22 cellular contexts compared by ENCODE assay signal in the genomic region with DNA sequence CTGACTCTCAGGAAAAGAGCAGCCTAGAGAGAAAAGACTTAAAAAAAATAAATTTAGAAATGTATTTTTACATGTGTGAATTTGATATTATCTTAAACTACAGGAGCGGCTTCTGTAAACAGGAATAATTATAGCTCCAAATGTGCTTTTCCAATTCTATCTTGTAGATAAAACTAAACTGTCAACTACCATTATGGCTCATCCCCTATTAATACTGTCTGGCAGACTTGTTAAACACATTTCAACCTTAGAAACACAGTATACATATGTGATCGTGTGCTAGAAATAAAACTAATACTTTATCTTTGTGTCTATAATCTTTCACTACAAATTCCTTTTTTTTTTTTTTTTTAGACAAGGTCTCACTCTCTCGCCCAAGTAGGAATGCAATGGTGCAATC.
DNase-seq lines count a peak whose midpoint lies in the region; ATAC-seq, FAIRE-seq and TF ChIP-seq lines count a peak whose summit lies in the region.
"Had no signal": no experiment of that assay in that cellular context is flagged by ENCODE, and none has a peak within 500 bp of the region (broad histone marks: within the 10 kb centered on the region; RNA-seq: fewer than 3 reads in every experiment).

No MANE protein-coding gene starts in this region.

- DNase-seq in SK-N-SH (no peak), K562 (ENCODE audit: extremely low read depth in 1 of 4, low spot score in 3 of 4) (no peak), thoracic aorta (ENCODE audit: low spot score) (no peak), germinal center (ENCODE audit: low spot score) (no peak)
- DNase-seq: AML-193; Caco-2; Calu3; CD4-positive, alpha-beta T cell; CD8-positive, alpha-beta T cell; DMS79 treated with DMSO at 0.1 percent for 48 hours; GF-D8 had no signal

- H3K9me1 ChIP-seq in K562 (ENCODE audit: control insufficient read depth, insufficient read depth, low read length): no peaks in the 10 kb centered on the region

- H3K4me1 ChIP-seq in SK-N-SH (ENCODE audit: control insufficient read depth in 1 of 2, insufficient read depth in 2 of 2, low read depth in 1 of 2, low read length in 1 of 2): peaks cover 19 to 20% of the 10 kb centered on the region in 2 experiments; a peak in 3 of 4 replicates
- peaks cover 7 to 25% of the 10 kb centered on the region in 2 experiments for H3K4me1 ChIP-seq in K562 (replicated peaks in 1 of 2; ENCODE audit: control insufficient read depth in 2 of 2, insufficient read depth in 2 of 2, low read length in 2 of 2)
- peaks cover 21 to 41% of the 10 kb centered on the region in 2 donors for H3K4me1 ChIP-seq in thoracic aorta (ENCODE audit: control insufficient read depth in 1 of 2, low read depth in 2 of 2)

- in situ Hi-C loops in K562 (cut with MboI): no loop called here

- TF ChIP-seq RAD21 in SK-N-SH (IDR thresholded peaks at IDR 0.05; ENCODE audit: low read length) (no peak), K562 (CRISPR knock-in tag; conservative IDR thresholded peaks at IDR 0.05 in 1 of 2, IDR thresholded peaks at IDR 0.05 in 1 of 2) (no peak)

- no peak overlapping the region for H3K4me3 Mint-ChIP-seq in nephron
- H3K4me3 Mint-ChIP-seq: B cell; CD4-positive, alpha-beta T cell; CD8-positive, alpha-beta T cell had no signal

- H3K27ac ChIP-seq in SK-N-SH (ENCODE audit: low read depth in 2 of 2, low read length in 1 of 2): peak overlapping the region in 1 of 2 experiments; percentile 51; a peak in 2 of 4 replicates
- peak overlapping the region; percentile 2; the same call in 1 of the 3 replicates for H3K27ac ChIP-seq in K562 (ENCODE audit: extremely low read depth, low read depth, low read length)
- H3K27ac ChIP-seq in thoracic aorta: peak overlapping the region; percentile 63 to 78
- H3K27ac ChIP-seq: 22Rv1, A549, C4-2B had no signal

- H3K36me3 ChIP-seq in SK-N-SH (replicated peaks in 1 of 2; ENCODE audit: control insufficient read depth in 1 of 2, insufficient read depth in 2 of 2, low read length in 1 of 2): peaks cover 11 to 15% of the 10 kb centered on the region in 2 experiments
- peaks cover 35% of the 10 kb centered on the region for H3K36me3 ChIP-seq in K562 (ENCODE audit: control insufficient read depth, insufficient read depth, low read length)
- no peaks in the 10 kb centered on the region for H3K36me3 ChIP-seq in thoracic aorta

- H3K9me2 ChIP-seq in SK-N-SH: no peaks in the 10 kb centered on the region

- POLR2A ChIA-PET in SK-N-SH (lab: Yijun Ruan, JAX) (interaction anchor here (0.5 kb wide), 1 partner anchor 13 kb away, joined by 3 read pairs; no protein-coding TSS in a partner anchor), K562 (lab: Yijun Ruan, JAX) (no interaction called here)

- no peak for FAIRE-seq in K562 (lab: Jason Lieb, UNC)
- FAIRE-seq: A549, D721Med, G401.6, GM12891 had no signal

- H4K20me1 ChIP-seq in SK-N-SH (ENCODE audit: insufficient read depth) (no peaks in the 10 kb centered on the region), K562 (replicated peaks; ENCODE audit: control insufficient read depth, insufficient read depth, low read length) (no peaks in the 10 kb centered on the region)
- H4K20me1 ChIP-seq: BLaER1 treated with 17β-estradiol and CSF1 and Interleukin-3, amounts not matched to agents 10 nM and 100 nM had no signal

- no peak for TF ChIP-seq POLR2A in K562 (conservative IDR thresholded peaks at IDR 0.05)

- no peak for TF ChIP-seq CTCF in SK-N-SH (IDR thresholded peaks at IDR 0.05)
- TF ChIP-seq CTCF in K562 (IDR thresholded peaks at IDR 0.05 in 2 of 3, conservative IDR thresholded peaks at IDR 0.05 in 1 of 3; ENCODE audit: insufficient read depth in 2 of 3, low read depth in 1 of 3, low read length in 3 of 3): no peak
- TF ChIP-seq CTCF in nephron (IDR thresholded peaks at IDR 0.05; ENCODE audit: unreplicated experiment in 3 of 3): no peak
- no peak for TF ChIP-seq CTCF in thoracic aorta (IDR thresholded peaks at IDR 0.05)

- peak in 1 of 2 experiments; percentile 51; a peak in 1 of 4 replicates for TF ChIP-seq EP300 in SK-N-SH (IDR thresholded peaks at IDR 0.05; ENCODE audit: borderline replicate concordance in 1 of 2, low read depth in 1 of 2, low read length in 1 of 2)
- no peak for TF ChIP-seq EP300 in K562 (IDR thresholded peaks at IDR 0.05; ENCODE audit: low read length)

- peaks cover 89% of the 10 kb centered on the region for H3K36me3 Mint-ChIP-seq in nephron (ENCODE audit: low read depth)
- H3K36me3 Mint-ChIP-seq: CD8-positive, alpha-beta T cell had no signal

- peaks cover 43% of the 10 kb centered on the region for H3K4me1 Mint-ChIP-seq in nephron
- H3K4me1 Mint-ChIP-seq: B cell had no signal

- H2AFZ ChIP-seq in SK-N-SH (ENCODE audit: low read depth) (no peak overlapping the region), K562 (ENCODE audit: low read depth, low read length) (no peak overlapping the region)

- ATAC-seq in SK-N-SH treated with all-trans-retinoic acid at 6 μM for 48 hours: no peak
- no peak for ATAC-seq in K562
- ATAC-seq in thoracic aorta (ENCODE audit: insufficient number of reproducible peaks, low FRiP score, low read depth): no peak
- no peak for ATAC-seq in GM21360 (IDR thresholded peaks at IDR 0.05; ENCODE audit: unreplicated experiment)
- ATAC-seq: A549; CD8-positive, alpha-beta T cell had no signal

- H3K9me3 Mint-ChIP-seq in nephron: peaks cover 7% of the 10 kb centered on the region

- intact Hi-C loops in K562 (cut with micrococcal nuclease): loop anchor here (5.0 kb wide), 1 partner anchor 68 kb away; no protein-coding TSS in a partner anchor

- no peaks in the 10 kb centered on the region for H3K79me2 ChIP-seq in SK-N-SH (ENCODE audit: insufficient read depth)
- H3K79me2 ChIP-seq in K562 (ENCODE audit: control insufficient read depth, insufficient read depth, low read length): 0 out of 3 replicates have a peak, but pooled peaks cover 3% of the 10 kb centered on the region

- peaks cover 5% of the 10 kb centered on the region for H3F3A ChIP-seq in SK-N-SH (replicated peaks; ENCODE audit: insufficient read depth)

- H3K4me3 ChIP-seq in SK-N-SH (ENCODE audit: low read depth in 2 of 2, low read length in 1 of 2) (no peak overlapping the region), K562 (no peak overlapping the region), thoracic aorta (no peak overlapping the region)
- H3K4me3 ChIP-seq: A549; BLaER1 treated with 17β-estradiol and CSF1 and Interleukin-3, amounts not matched to agents 10 nM and 100 nM had no signal

- H3K4me2 ChIP-seq in SK-N-SH (no peak overlapping the region), K562 (ENCODE audit: insufficient read depth, low read length) (no peak overlapping the region)
- H3K4me2 ChIP-seq: A549 had no signal

- CTCF ChIA-PET in SK-N-SH (lab: Yijun Ruan, JAX): interaction anchor here (0.8 to 1.5 kb wide), 5 partner anchors 7 to 281 kb away, joined by 3 to 5 read pairs (median 3); no protein-coding TSS in a partner anchor
- CTCF ChIA-PET in K562 (lab: Yijun Ruan, JAX; ENCODE audit: low intra/inter-chr PET ratio): no interaction called here

- BruUV-seq in K562 (replicated peaks; lab: Mats Ljungman, UMichigan): no TSS peak

- WGBS in SK-N-SH (ENCODE audit: low lambda C conversion rate): 89% methylated on average over 3 of the region's 3 CpGs
- 68% methylated on average over 3 of the region's 3 CpGs for WGBS in K562 (ENCODE audit: insufficient coverage, low coverage, missing lambda C conversion rate)

- H3K9ac ChIP-seq in SK-N-SH (no peak overlapping the region), K562 (ENCODE audit: insufficient read depth in 1 of 2, low read depth in 2 of 2, low read length in 2 of 2) (no peak overlapping the region)
- H3K9ac ChIP-seq: BLaER1 treated with 17β-estradiol and CSF1 and Interleukin-3, amounts not matched to agents 10 nM and 100 nM had no signal

- peak overlapping the region; percentile 20 to 88 (median 43) for H3K27ac Mint-ChIP-seq in nephron
- H3K27ac Mint-ChIP-seq: B cell; CD4-positive, alpha-beta T cell; CD8-positive, alpha-beta T cell had no signal

- H3K27me3 ChIP-seq in SK-N-SH (ENCODE audit: insufficient read depth) (no peaks in the 10 kb centered on the region), K562 (ENCODE audit: control insufficient read depth in 2 of 2, insufficient read depth in 2 of 2, low read length in 2 of 2) (no peaks in the 10 kb centered on the region), thoracic aorta (replicated peaks; ENCODE audit: insufficient read depth) (no peaks in the 10 kb centered on the region)
- H3K27me3 ChIP-seq: BLaER1 treated with 17β-estradiol and CSF1 and Interleukin-3, amounts not matched to agents 10 nM and 100 nM had no signal

- no peaks in the 10 kb centered on the region for H3K27me3 Mint-ChIP-seq in nephron (ENCODE audit: low read depth)
- H3K27me3 Mint-ChIP-seq: B cell; CD4-positive, alpha-beta T cell had no signal

- H3K9me3 ChIP-seq in SK-N-SH: no peaks in the 10 kb centered on the region
- peaks cover 5% of the 10 kb centered on the region; the same call in 1 of the 2 replicates for H3K9me3 ChIP-seq in K562 (replicated peaks; ENCODE audit: control insufficient read depth, insufficient read depth, low read depth, low read length)
- H3K9me3 ChIP-seq in thoracic aorta: no peaks in the 10 kb centered on the region
- H3K9me3 ChIP-seq: Caco-2 had no signal

TF ChIP-seq in SK-N-SH, 30 proteins besides CTCF, POLR2A, EP300 and RAD21 (continues in another document):
- TF ChIP-seq CHD2 (IDR thresholded peaks at IDR 0.05; ENCODE audit: low read length, partially characterized antibody) (no peak), GATA2 (CRISPR knock-in tag; IDR thresholded peaks at IDR 0.05) (peak; percentile 59)

TF ChIP-seq in SK-N-SH treated with all-trans-retinoic acid at 6 μM for 48 hours, 23 proteins besides CTCF, POLR2A, EP300 and RAD21 (continues in another document):
- no peak for TF ChIP-seq ISL1 (CRISPR knock-in tag; IDR thresholded peaks at IDR 0.05)
- no peak for TF ChIP-seq BACH2 (CRISPR knock-in tag; IDR thresholded peaks at IDR 0.05; ENCODE audit: borderline replicate concordance)
- no peak for TF ChIP-seq RARB (CRISPR knock-in tag; IDR thresholded peaks at IDR 0.05)
- TF ChIP-seq ZC3H10 (CRISPR knock-in tag; IDR thresholded peaks at IDR 0.05): no peak

Comparison
In these comparisons a context has a peak if more than half of its experiments do, and no peak if none do; other contexts are left out.
1. Of the 27 proteins assayed by ChIP-seq in both K562 and SK-N-SH: peak only in K562: none; only in SK-N-SH: GATA2; in both: none; in neither: 25; mixed calls (peak in some experiments, not most) for 1.